In the genomic region with DNA sequence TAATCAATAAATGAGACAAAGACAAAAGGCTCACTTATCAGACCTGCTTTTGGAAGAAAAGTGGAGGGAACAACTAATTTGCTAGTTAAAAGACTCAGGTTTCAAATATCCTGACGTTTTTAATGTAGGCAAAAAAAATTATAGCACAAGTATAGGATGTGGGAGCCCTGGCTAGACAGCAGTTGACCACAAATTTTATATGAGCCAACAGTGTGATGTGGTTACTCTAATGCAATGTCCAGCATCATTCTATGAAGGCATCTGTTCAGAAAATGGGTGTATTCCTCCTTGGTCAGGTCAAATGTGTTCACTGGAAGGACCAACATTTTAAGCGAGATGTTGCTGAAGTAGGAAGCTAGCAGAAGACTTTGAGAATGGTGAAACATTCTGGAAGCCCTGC, we compare ENCODE assay signal across 22 cellular contexts.
A peak's percentile ranks its signal among the peaks of the same experiment; 100 is the strongest.
DNase-seq lines count a peak whose midpoint lies in the region; ATAC-seq, FAIRE-seq and TF ChIP-seq lines count a peak whose summit lies in the region.
"Had no signal": no experiment of that assay in that cellular context is flagged by ENCODE, and none has a peak within 500 bp of the region (broad histone marks: within the 10 kb centered on the region; RNA-seq: fewer than 3 reads in every experiment).

No MANE protein-coding gene starts in this region.

- H3K9me3 ChIP-seq in A549 (no peaks in the 10 kb centered on the region), Karpas-422 (ENCODE audit: low read length) (no peaks in the 10 kb centered on the region), HepG2 (ENCODE audit: low read length) (peaks cover 36% of the 10 kb centered on the region)

- peaks cover 12% of the 10 kb centered on the region for H3K9me3 Mint-ChIP-seq in mesothelial cell of epicardium

- intact Hi-C loops in HepG2 (cut with micrococcal nuclease; ENCODE audit: unreplicated experiment): no loop called here

- WGBS in A549 (ENCODE audit: missing lambda C conversion rate): 29% methylated on average over 2 of the region's 2 CpGs
- WGBS in HepG2 (ENCODE audit: low lambda C conversion rate): 1% methylated on average over 2 of the region's 2 CpGs

- TF ChIP-seq POLR2A in A549 (IDR thresholded peaks at IDR 0.05; ENCODE audit: low read length) (no peak), HepG2 (IDR thresholded peaks at IDR 0.05; ENCODE audit: insufficient read depth in 1 of 2, low read depth in 2 of 2, low read length in 2 of 2) (no peak)

- H3K4me3 ChIP-seq in A549: no peak overlapping the region
- no peak overlapping the region for H3K4me3 ChIP-seq in Karpas-422 (ENCODE audit: low read length)
- no peak overlapping the region for H3K4me3 ChIP-seq in astrocyte of the cerebellum (ENCODE audit: low read depth, low read length)
- no peak overlapping the region for H3K4me3 ChIP-seq in fibroblast of villous mesenchyme (ENCODE audit: low read depth, low read length)
- no peak overlapping the region for H3K4me3 ChIP-seq in HepG2 (replicated peaks in 1 of 3; ENCODE audit: insufficient read depth in 1 of 3, low read depth in 2 of 3, low read length in 3 of 3)
- H3K4me3 ChIP-seq: K562 had no signal

- CTCF ChIA-PET in A549 (lab: Yijun Ruan, JAX): interaction anchor here (0.8 kb wide), 1 partner anchor 45 kb away, joined by 4 read pairs; no protein-coding TSS in a partner anchor
- CTCF ChIA-PET in HepG2 (lab: Yijun Ruan, JAX; ENCODE audit: low intra/inter-chr PET ratio, low total read pairs): no interaction called here

- H3K36me3 ChIP-seq in Karpas-422 (ENCODE audit: insufficient read depth, low read length) (peaks cover 3% of the 10 kb centered on the region; the same call in 1 of the 2 replicates), HepG2 (replicated peaks in 1 of 2; ENCODE audit: control insufficient read depth in 1 of 2, insufficient read depth in 2 of 2, low read length in 2 of 2) (no peaks in the 10 kb centered on the region; a peak in 1 of 5 replicates)

- POLR2A ChIA-PET in A549 (lab: Yijun Ruan, JAX) (no interaction called here), HepG2 (lab: Yijun Ruan, JAX) (no interaction called here)

- ATAC-seq in A549 (no peak), HepG2 (no peak), HG02571 (IDR thresholded peaks at IDR 0.05; ENCODE audit: unreplicated experiment) (no peak)
- ATAC-seq: HCT116, K562 had no signal

- FAIRE-seq in A549 (lab: Jason Lieb, UNC): peak; percentile 23
- no peak for FAIRE-seq in HepG2 (lab: Jason Lieb, UNC)
- FAIRE-seq: K562 had no signal

- no TSS peak for BruUV-seq in HepG2 (replicated peaks; lab: Mats Ljungman, UMichigan)

- in situ Hi-C loops in astrocyte of the cerebellum (cut with HindIII; ENCODE audit: low sequenced_read_pairs) (no loop called here), HepG2 (cut with HindIII; ENCODE audit: extremely low pct_ligation_motif_present, low pct_unique_long_range_greater_than_20kb) (no loop called here)

- no peak for TF ChIP-seq RAD21 in A549 (conservative IDR thresholded peaks at IDR 0.05 in 1 of 2, IDR thresholded peaks at IDR 0.05 in 1 of 2)
- no peak for TF ChIP-seq RAD21 in HepG2 (CRISPR knock-in tag; IDR thresholded peaks at IDR 0.05)

- no peaks in the 10 kb centered on the region for H3K27me3 ChIP-seq in Karpas-422 (ENCODE audit: low read length)
- H3K27me3 ChIP-seq in HepG2 (ENCODE audit: control insufficient read depth in 1 of 2, insufficient read depth in 2 of 2, low read length in 2 of 2): no peaks in the 10 kb centered on the region

- no peaks in the 10 kb centered on the region for H3K9me2 ChIP-seq in Karpas-422 (replicated peaks; ENCODE audit: insufficient read depth, low read length)

- DNase-seq in A549 (ENCODE audit: low read depth in 1 of 2, low spot score in 1 of 2): no peak
- DNase-seq in Karpas-422: no peak
- DNase-seq in astrocyte of the cerebellum (ENCODE audit: low read depth): peak; percentile 47
- peak; percentile 19 for DNase-seq in fibroblast of villous mesenchyme (ENCODE audit: low read depth)
- DNase-seq in HepG2 (ENCODE audit: low spot score): no peak
- DNase-seq in mesothelial cell of epicardium (ENCODE audit: low spot score in 2 of 2, unreplicated experiment in 2 of 2): no peak
- DNase-seq: ACHN, Calu3, GOT3, NCI-H1048, NCI-H1417, NCI-H1694, NCI-H2081, NCI-H2227 treated with DMSO at 0.1 percent for 48 hours, NCI-H526 treated with DMSO at 0.1 percent for 48 hours, SHP77 had no signal

- no peak overlapping the region for H3K9ac ChIP-seq in Karpas-422 (ENCODE audit: low read length)
- no peak overlapping the region for H3K9ac ChIP-seq in HepG2 (ENCODE audit: insufficient read depth, low read depth, low read length)

- H3K4me2 ChIP-seq in A549: no peak overlapping the region
- H3K4me2 ChIP-seq in Karpas-422 (ENCODE audit: low read depth, low read length, poor library complexity, severe bottlenecking): no peak overlapping the region
- no peak overlapping the region for H3K4me2 ChIP-seq in HepG2 (ENCODE audit: low read depth, low read length)

- H4K20me1 ChIP-seq in Karpas-422 (ENCODE audit: insufficient read depth, low read depth, low read length) (no peaks in the 10 kb centered on the region), HepG2 (ENCODE audit: insufficient read depth, low read length) (no peaks in the 10 kb centered on the region)

- H3K4me3 Mint-ChIP-seq in mesothelial cell of epicardium: no peak overlapping the region

- H3K27ac Mint-ChIP-seq in mesothelial cell of epicardium: no peak overlapping the region

- H3K4me1 ChIP-seq in A549: peaks cover 9% of the 10 kb centered on the region
- peaks cover 36% of the 10 kb centered on the region for H3K4me1 ChIP-seq in Karpas-422 (ENCODE audit: low read length)
- H3K4me1 ChIP-seq in HepG2 (ENCODE audit: insufficient read depth, low read length): no peaks in the 10 kb centered on the region

- H3K27ac ChIP-seq in A549: no peak overlapping the region
- H3K27ac ChIP-seq in Karpas-422 (ENCODE audit: low read length): no peak overlapping the region
- no peak overlapping the region for H3K27ac ChIP-seq in HepG2 (ENCODE audit: extremely low read length, insufficient read depth, low read length)
- H3K27ac ChIP-seq: 22Rv1, HL-60, RWPE1 had no signal

- H3K27me3 Mint-ChIP-seq in mesothelial cell of epicardium (ENCODE audit: low read depth): no peaks in the 10 kb centered on the region

- H3K36me3 Mint-ChIP-seq in mesothelial cell of epicardium: peaks cover 2% of the 10 kb centered on the region

- H3K4me1 Mint-ChIP-seq in mesothelial cell of epicardium: peaks cover 18% of the 10 kb centered on the region

- H2AFZ ChIP-seq in Karpas-422 (ENCODE audit: low read length) (0 out of 2 replicates have a peak overlapping the region, but pooled peaks have one; percentile 4), HepG2 (ENCODE audit: low read length) (no peak overlapping the region)

- TF ChIP-seq EP300 in A549 (IDR thresholded peaks at IDR 0.05) (no peak), HepG2 (IDR thresholded peaks at IDR 0.05; ENCODE audit: low read depth in 2 of 2, low read length in 2 of 2) (no peak), HepG2 (CRISPR knock-in tag; IDR thresholded peaks at IDR 0.05; ENCODE audit: borderline replicate concordance) (no peak)

- H3K79me2 ChIP-seq in Karpas-422 (ENCODE audit: low read length) (no peaks in the 10 kb centered on the region), HepG2 (ENCODE audit: insufficient read depth, low read length) (no peaks in the 10 kb centered on the region)

- no peak for TF ChIP-seq CTCF in A549 (IDR thresholded peaks at IDR 0.05)
- no peak for TF ChIP-seq CTCF in astrocyte of the cerebellum (IDR thresholded peaks at IDR 0.05; ENCODE audit: low read depth, low read length, missing control alignments)
- no peak for TF ChIP-seq CTCF in fibroblast of villous mesenchyme (IDR thresholded peaks at IDR 0.05; ENCODE audit: insufficient read depth, low read depth, low read length)
- no peak for TF ChIP-seq CTCF in HepG2 (CRISPR knock-in tag; IDR thresholded peaks at IDR 0.05)
- no peak for TF ChIP-seq CTCF in mesothelial cell of epicardium (IDR thresholded peaks at IDR 0.05; ENCODE audit: unreplicated experiment)

TF ChIP-seq in A549, 52 proteins besides CTCF, POLR2A, EP300 and RAD21 (continues in another document):
- TF ChIP-seq NR3C1 (IDR thresholded peaks at IDR 0.05) (no peak), CBX8 (IDR thresholded peaks at IDR 0.05) (no peak), MAFK (IDR thresholded peaks at IDR 0.05; ENCODE audit: partially characterized antibody) (no peak), ZSCAN20 (CRISPR knock-in tag; IDR thresholded peaks at IDR 0.05) (no peak), JUNB (IDR thresholded peaks at IDR 0.05) (no peak)

TF ChIP-seq in HepG2, 621 proteins besides CTCF, POLR2A, EP300 and RAD21:
- TF ChIP-seq, protein P1, sequence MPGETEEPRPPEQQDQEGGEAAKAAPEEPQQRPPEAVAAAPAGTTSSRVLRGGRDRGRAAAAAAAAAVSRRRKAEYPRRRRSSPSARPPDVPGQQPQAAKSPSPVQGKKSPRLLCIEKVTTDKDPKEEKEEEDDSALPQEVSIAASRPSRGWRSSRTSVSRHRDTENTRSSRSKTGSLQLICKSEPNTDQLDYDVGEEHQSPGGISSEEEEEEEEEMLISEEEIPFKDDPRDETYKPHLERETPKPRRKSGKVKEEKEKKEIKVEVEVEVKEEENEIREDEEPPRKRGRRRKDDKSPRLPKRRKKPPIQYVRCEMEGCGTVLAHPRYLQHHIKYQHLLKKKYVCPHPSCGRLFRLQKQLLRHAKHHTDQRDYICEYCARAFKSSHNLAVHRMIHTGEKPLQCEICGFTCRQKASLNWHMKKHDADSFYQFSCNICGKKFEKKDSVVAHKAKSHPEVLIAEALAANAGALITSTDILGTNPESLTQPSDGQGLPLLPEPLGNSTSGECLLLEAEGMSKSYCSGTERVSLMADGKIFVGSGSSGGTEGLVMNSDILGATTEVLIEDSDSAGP (CRISPR knock-in tag; IDR thresholded peaks at IDR 0.05; ENCODE audit: borderline replicate concordance): no peak
- TF ChIP-seq ZNF143 (CRISPR knock-in tag; IDR thresholded peaks at IDR 0.05) (no peak), DPF2 (CRISPR knock-in tag; IDR thresholded peaks at IDR 0.05; ENCODE audit: borderline replicate concordance, low read depth) (no peak), ZNF598 (CRISPR knock-in tag; IDR thresholded peaks at IDR 0.05; ENCODE audit: borderline replicate concordance) (no peak)

Comparison
In these comparisons a context has a peak if more than half of its experiments do, and no peak if none do; other contexts are left out.
1. DNase-seq: peak in astrocyte of the cerebellum (single experiment) and fibroblast of villous mesenchyme (single experiment); none in A549 (0 of 2), Karpas-422 (single experiment), HepG2 (single experiment) and mesothelial cell of epicardium (0 of 2).